Comparison of ENCODE assay signal across 8 cellular contexts in genomic region chr1:151130837-151131586, GRCh38. TPM values are rescaled to one million over a fixed set of nuclear protein-coding genes. Genes with fewer than 3 reads are reported as not detected.
DNase-seq lines count a peak whose midpoint lies in the region; ATAC-seq, FAIRE-seq and TF ChIP-seq lines count a peak whose summit lies in the region.

No MANE protein-coding gene starts in this region.

- peak; percentile 86 for ATAC-seq in HG02973 (IDR thresholded peaks at IDR 0.05; ENCODE audit: unreplicated experiment)
- peak; percentile 93 to 94 for ATAC-seq in lower lobe of right lung
- no peak for ATAC-seq in GM18517 (IDR thresholded peaks at IDR 0.05; ENCODE audit: unreplicated experiment)

- peak overlapping the region; percentile 8 for H3K27ac ChIP-seq in lower lobe of right lung

- H3K36me3 ChIP-seq in lower lobe of right lung = no peaks in the 10 kb centered on the region

- DNase-seq in DMS79 treated with DMSO at 0.1 percent for 48 hours (lab: John Stamatoyannopoulos, UW) (peak; percentile 89), ecto neural progenitor cell (ENCODE audit: low spot score) (peak; percentile 91), lower lobe of right lung (peak; percentile 89), H54 (ENCODE audit: insufficient read length, low spot score) (no peak)
- DNase-seq in activated CD4-positive, alpha-beta T cell treated with anti-CD3 and anti-CD28 coated beads, Interleukin-2, amount 50 U/mL, for 48 hours = peak; percentile 84 to 87
- peak; percentile 88 for DNase-seq in stimulated activated CD4-positive, alpha-beta T cell treated with anti-CD3 and anti-CD28 coated beads, Interleukin-4, amount 100 ng/mL, for 24 hours

- H3K27me3 ChIP-seq in lower lobe of right lung (ENCODE audit: low read depth) = no peaks in the 10 kb centered on the region

- H3K4me3 ChIP-seq in lower lobe of right lung = peak overlapping the region; percentile 51

- no peak for TF ChIP-seq CTCF in lower lobe of right lung (IDR thresholded peaks at IDR 0.05)

- peaks cover 23% of the 10 kb centered on the region for H3K4me1 ChIP-seq in lower lobe of right lung

- FAIRE-seq in H54 (lab: Jason Lieb, UNC) = no peak

- H3K9me3 ChIP-seq in lower lobe of right lung = no peaks in the 10 kb centered on the region

- intact Hi-C loops in lower lobe of right lung (cut with DNase I) = no loop called here

- no peak for TF ChIP-seq POLR2A in H54 (IDR thresholded peaks at IDR 0.05; ENCODE audit: low read depth, low read length)

RNA-seq across cellular contexts. Expression of gene SEMA6C, which starts 15.4 kb away (rescaled TPM):
- total RNA-seq in lower lobe of right lung = 6.4 TPM

RNA-seq across cellular contexts. Expression of gene TNFAIP8L2, which starts 25.4 kb away (rescaled TPM):
- 17.8 TPM for total RNA-seq in lower lobe of right lung

RNA-seq across cellular contexts. Expression of gene LYSMD1, which starts 34.7 kb away (rescaled TPM):
- total RNA-seq in lower lobe of right lung = 6.5 TPM

RNA-seq across cellular contexts. Expression of gene SCNM1, which starts 34.9 kb away (rescaled TPM):
- total RNA-seq in lower lobe of right lung = 38.4 TPM

RNA-seq across cellular contexts. Expression of gene TMOD4, which starts 44.8 kb away (rescaled TPM):
- total RNA-seq in lower lobe of right lung = 2.1 TPM
